ENCODE assay signal across 15 cellular contexts in the genomic region with DNA sequence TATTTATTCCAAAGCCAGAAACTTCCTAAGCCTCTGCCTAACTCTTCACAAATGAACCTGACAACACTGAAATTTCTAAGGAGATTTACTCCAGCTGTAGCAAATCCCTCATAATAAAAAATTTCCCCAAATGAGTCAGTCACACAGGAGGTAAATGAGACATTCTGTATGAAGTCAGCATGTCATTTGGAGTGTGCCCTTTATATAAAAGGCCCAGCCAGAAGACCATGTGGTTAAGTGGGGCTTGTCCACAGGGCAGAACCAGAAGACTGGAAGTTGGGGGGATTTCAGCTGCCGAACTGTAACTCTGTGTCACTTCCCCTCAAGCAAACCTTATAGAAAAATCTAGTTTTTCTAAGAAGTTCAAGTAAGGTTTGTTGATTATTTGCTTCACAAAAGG. TPM values are rescaled to one million over a fixed set of nuclear protein-coding genes. Genes with fewer than 3 reads are reported as not detected.
DNase-seq lines count a peak whose midpoint lies in the region; ATAC-seq and TF ChIP-seq lines count a peak whose summit lies in the region.
"Had no signal": no experiment of that assay in that cellular context is flagged by ENCODE, and none has a peak within 500 bp of the region (broad histone marks: within the 10 kb centered on the region; RNA-seq: fewer than 3 reads in every experiment).

No MANE protein-coding gene starts in this region.

- no peak overlapping the region for H3K27ac ChIP-seq in fibroblast of lung (ENCODE audit: insufficient read depth, low read length)
- H3K27ac ChIP-seq: cardiac muscle cell, upper lobe of right lung had no signal

- no peak for ATAC-seq in GM19035 (IDR thresholded peaks at IDR 0.05; ENCODE audit: unreplicated experiment)
- ATAC-seq in HG02571 (IDR thresholded peaks at IDR 0.05; ENCODE audit: unreplicated experiment), result no peak
- ATAC-seq: HCT116; naive thymus-derived CD8-positive, alpha-beta T cell; upper lobe of right lung had no signal

- no peak overlapping the region for H3K9ac ChIP-seq in fibroblast of lung (ENCODE audit: insufficient read depth, low read length)

- no peak for TF ChIP-seq CTCF in fibroblast of lung (conservative IDR thresholded peaks at IDR 0.05 in 1 of 2, IDR thresholded peaks at IDR 0.05 in 1 of 2; ENCODE audit: low read depth in 1 of 2, low read length in 2 of 2)

- no peaks in the 10 kb centered on the region for H3K27me3 ChIP-seq in fibroblast of lung (ENCODE audit: control insufficient read depth, insufficient read depth, low read length)
- H3K27me3 ChIP-seq: cardiac muscle cell, upper lobe of right lung had no signal

- no peaks in the 10 kb centered on the region for H4K20me1 ChIP-seq in fibroblast of lung (ENCODE audit: control insufficient read depth, extremely low read depth, insufficient read depth, low read length)

- H3K4me1 ChIP-seq in fibroblast of lung (ENCODE audit: control insufficient read depth, extremely low read depth, insufficient read depth, low read length), result peaks cover 21% of the 10 kb centered on the region

- H3K79me2 ChIP-seq in fibroblast of lung (ENCODE audit: control insufficient read depth, insufficient read depth, low read length), result no peaks in the 10 kb centered on the region

- H2AFZ ChIP-seq in fibroblast of lung (ENCODE audit: low read length), result no peak overlapping the region

- H3K4me3 ChIP-seq in fibroblast of lung (replicated peaks in 1 of 4; ENCODE audit: control extremely low read depth in 1 of 4, insufficient read depth in 1 of 4, low read depth in 3 of 4, low read length in 4 of 4), result no peak overlapping the region
- H3K4me3 ChIP-seq: cardiac muscle cell, upper lobe of right lung had no signal

- DNase-seq in EH (ENCODE audit: low read depth), result peak; percentile 74
- peak; percentile 93 for DNase-seq in RPMI7951 (ENCODE audit: low read depth)
- peak; percentile 54 to 92 for DNase-seq in fibroblast of lung (ENCODE audit: low read depth in 2 of 2)
- peak; percentile 87 for DNase-seq in renal cortical epithelial cell (ENCODE audit: low read depth)
- no peak for DNase-seq in NOMO-1 treated with dmso at 0.1 percent for 144 hours (lab: John Stamatoyannopoulos, UW; ENCODE audit: unreplicated experiment)
- DNase-seq in AML-193 (lab: John Stamatoyannopoulos, UW), result no peak
- DNase-seq: DND-41; naive thymus-derived CD8-positive, alpha-beta T cell; NCI-H2081 treated with DMSO at 0.1 percent for 48 hours; stimulated activated CD4-positive, alpha-beta T cell treated with anti-CD3 and anti-CD28 coated beads, Interleukin-2, amount 100 ng/mL, for 48 hours; upper lobe of right lung had no signal

- H3K4me2 ChIP-seq in fibroblast of lung (ENCODE audit: extremely low read depth, insufficient read depth, low read length), result no peak overlapping the region

- no peaks in the 10 kb centered on the region for H3K9me3 ChIP-seq in fibroblast of lung (ENCODE audit: control insufficient read depth, insufficient read depth, low read depth, low read length)
- H3K9me3 ChIP-seq: upper lobe of right lung had no signal

- H3K36me3 ChIP-seq in fibroblast of lung (ENCODE audit: control insufficient read depth, insufficient read depth, low read length), result no peaks in the 10 kb centered on the region
- H3K36me3 ChIP-seq: cardiac muscle cell, upper lobe of right lung had no signal

RNA-seq across cellular contexts. Expression of gene NRP2, which starts 30.2 kb away (rescaled TPM):
- total RNA-seq in RPMI7951 (2014; rRNA removed; shearing (Covaris generic)), result 57.7 and 73.5 TPM in 2 replicates
- total RNA-seq in fibroblast of lung (22.9 and 28.7 TPM in 2 replicates), renal cortical epithelial cell (38.9 and 39.1 TPM in 2 replicates)
- polyA plus RNA-seq in fibroblast of lung, result 16.6 and 23.9 TPM in 2 replicates
- 12.5 and 15.7 TPM in 2 replicates for polyA plus RNA-seq in fibroblast of lung (2012)
- 77.2 and 77.3 TPM in 2 replicates for polyA minus RNA-seq in fibroblast of lung (ENCODE audit: low replicate concordance)
- polyA plus RNA-seq: naive thymus-derived CD8-positive, alpha-beta T cell had no signal

Comparison
In these comparisons a context has a peak if more than half of its experiments do, and no peak if none do; other contexts are left out.
1. DNase-seq: peak in EH (single experiment), RPMI7951 (single experiment), fibroblast of lung (2 of 2) and renal cortical epithelial cell (single experiment); none in NOMO-1 treated with dmso at 0.1 percent for 144 hours (single experiment) and AML-193 (0 of 2).